ENCODE assay signal across 19 cellular contexts in the genomic region with DNA sequence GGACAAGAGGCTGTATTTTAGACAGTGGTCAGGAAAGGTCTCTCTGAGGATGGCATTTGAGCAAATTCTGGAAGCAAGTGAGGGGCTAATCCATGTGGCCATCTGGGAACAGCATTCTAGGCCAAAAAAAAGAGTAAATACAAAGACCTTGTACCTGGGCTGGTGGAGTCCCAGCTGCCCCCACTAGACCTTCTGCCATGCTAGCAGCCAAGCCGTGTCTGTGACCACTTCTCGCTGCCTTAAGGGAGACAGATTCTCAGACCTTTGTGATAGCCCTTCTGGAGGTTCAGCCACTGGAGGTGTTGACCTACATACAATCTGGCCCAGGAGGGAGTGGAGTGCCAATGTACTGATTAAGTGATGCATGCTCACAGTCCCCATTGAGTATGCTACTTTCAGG.
DNase-seq lines count a peak whose midpoint lies in the region; ATAC-seq, FAIRE-seq and TF ChIP-seq lines count a peak whose summit lies in the region.
"Had no signal": no experiment of that assay in that cellular context is flagged by ENCODE, and none has a peak within 500 bp of the region (broad histone marks: within the 10 kb centered on the region; RNA-seq: fewer than 3 reads in every experiment).

No MANE protein-coding gene starts in this region.

- TF ChIP-seq POLR2A in endothelial cell of umbilical vein (IDR thresholded peaks at IDR 0.05; ENCODE audit: low read depth, low read length) (no peak), esophagus squamous epithelium (IDR thresholded peaks at IDR 0.05) (no peak)

- intact Hi-C loops in activated CD4-positive, alpha-beta T cell treated with anti-CD3 and anti-CD28 coated beads for 36 hours (cut with DNase I, micrococcal nuclease), result loop anchor here (5.0 kb wide), 5 partner anchors 110 to 550 kb away; a partner anchor contains a TSS
- intact Hi-C loops in left ventricle myocardium inferior (cut with micrococcal nuclease) (no loop called here), Right ventricle myocardium inferior (cut with DNase I) (no loop called here), endothelial cell of umbilical vein (cut with micrococcal nuclease) (loop anchor here (5.0 to 10.0 kb wide), 2 partner anchors 307 to 505 kb away; a partner anchor contains a TSS), psoas muscle (cut with DNase I) (no loop called here), colonic mucosa (cut with DNase I) (no loop called here), esophagus squamous epithelium (cut with DNase I) (no loop called here)

- no peak overlapping the region for H3K4me2 ChIP-seq in endothelial cell of umbilical vein (ENCODE audit: insufficient read depth, low read length)
- H3K4me2 ChIP-seq: BLaER1 had no signal

- H3K9me1 ChIP-seq in endothelial cell of umbilical vein (replicated peaks; ENCODE audit: control insufficient read depth, extremely low read depth, insufficient read depth, low read length), result no peaks in the 10 kb centered on the region

- TF ChIP-seq CTCF in left ventricle myocardium inferior (IDR thresholded peaks at IDR 0.05; ENCODE audit: borderline replicate concordance) (no peak), endothelial cell of umbilical vein (IDR thresholded peaks at IDR 0.05; ENCODE audit: extremely low read depth in 1 of 2, insufficient read depth in 1 of 2, low read depth in 1 of 2, low read length in 2 of 2) (no peak), psoas muscle (IDR thresholded peaks at IDR 0.05) (no peak), colonic mucosa (IDR thresholded peaks at IDR 0.05) (no peak), esophagus squamous epithelium (IDR thresholded peaks at IDR 0.05) (no peak)

- peaks cover 80% of the 10 kb centered on the region for H3K36me3 Mint-ChIP-seq in activated CD4-positive, alpha-beta T cell treated with anti-CD3 and anti-CD28 coated beads for 36 hours (ENCODE audit: low read depth)

- no peak overlapping the region for H3K9ac ChIP-seq in endothelial cell of umbilical vein (replicated peaks; ENCODE audit: extremely low read depth, insufficient read depth, low read length)
- H3K9ac ChIP-seq in colonic mucosa (ENCODE audit: low read depth in 2 of 2, low read length in 2 of 2), result no peak overlapping the region
- H3K9ac ChIP-seq: BLaER1 had no signal

- H3K4me3 Mint-ChIP-seq in activated CD4-positive, alpha-beta T cell treated with anti-CD3 and anti-CD28 coated beads for 36 hours, result no peak overlapping the region
- H3K4me3 Mint-ChIP-seq: HFFc6 had no signal

- peak overlapping the region; percentile 100 for H3K27ac Mint-ChIP-seq in activated CD4-positive, alpha-beta T cell treated with anti-CD3 and anti-CD28 coated beads for 36 hours
- H3K27ac Mint-ChIP-seq: HFFc6 had no signal

- H3K9me3 ChIP-seq in left ventricle myocardium inferior (replicated peaks) (peaks cover 5% of the 10 kb centered on the region), endothelial cell of umbilical vein (replicated peaks; ENCODE audit: control insufficient read depth, insufficient read depth, low read length) (no peaks in the 10 kb centered on the region), psoas muscle (no peaks in the 10 kb centered on the region), colonic mucosa (no peaks in the 10 kb centered on the region), esophagus squamous epithelium (peaks cover 4 to 7% (median 6%) of the 10 kb centered on the region in 3 donors)

- no peak for DNase-seq in activated CD4-positive, alpha-beta T cell treated with anti-CD3 and anti-CD28 coated beads for 36 hours
- DNase-seq in activated CD4-positive, alpha-beta T cell treated with anti-CD3 and anti-CD28 coated beads, Interleukin-2, amount 50 U/mL, for 4 hours, result no peak
- DNase-seq in left ventricle myocardium inferior (no peak), Right ventricle myocardium inferior (ENCODE audit: missing footprints) (no peak), endothelial cell of umbilical vein (ENCODE audit: low read depth, low spot score) (peak; percentile 1), psoas muscle (no peak), colonic mucosa (no peak), esophagus squamous epithelium (lab: John Stamatoyannopoulos, UW) (no peak)
- DNase-seq: 8988T, EL, HFFc6, MV-4-11, NCI-H1417 treated with DMSO at 0.1 percent for 48 hours, NCI-H2029, NCI-H510A treated with DMSO at 0.1 percent for 48 hours had no signal

- no peaks in the 10 kb centered on the region for H3K36me3 ChIP-seq in left ventricle myocardium inferior
- H3K36me3 ChIP-seq in endothelial cell of umbilical vein (ENCODE audit: control insufficient read depth in 2 of 2, extremely low read depth in 1 of 2, insufficient read depth in 2 of 2, low read length in 2 of 2), result no peaks in the 10 kb centered on the region
- H3K36me3 ChIP-seq in psoas muscle (ENCODE audit: insufficient read depth in 1 of 2, low read depth in 1 of 2), result no peaks in the 10 kb centered on the region
- H3K36me3 ChIP-seq in colonic mucosa, result no peaks in the 10 kb centered on the region
- no peaks in the 10 kb centered on the region for H3K36me3 ChIP-seq in esophagus squamous epithelium

- dilution Hi-C loops in endothelial cell of umbilical vein (cut with MboI; ENCODE audit: extremely low pct_ligation_motif_present, low sequenced_read_pairs), result no loop called here

- H3K27ac ChIP-seq in left ventricle myocardium inferior (replicated peaks) (peak overlapping the region; percentile 16), endothelial cell of umbilical vein (ENCODE audit: insufficient read depth, low read depth, low read length) (peak overlapping the region; percentile 84), psoas muscle (no peak overlapping the region), colonic mucosa (no peak overlapping the region), esophagus squamous epithelium (no peak overlapping the region)
- H3K27ac ChIP-seq: BLaER1, HL-60 had no signal

- WGBS in psoas muscle, 3 donors, result 91 to 97% (median 95%) methylated on average over 2 of the region's 2 CpGs
- WGBS in esophagus squamous epithelium, 2 donors, result no CpG with 5 or more reads among the region's 2 CpGs

- no peaks in the 10 kb centered on the region for H3K79me2 ChIP-seq in endothelial cell of umbilical vein (ENCODE audit: control insufficient read depth, insufficient read depth, low read length)

- H4K20me1 ChIP-seq in endothelial cell of umbilical vein (replicated peaks; ENCODE audit: control insufficient read depth, extremely low read depth, insufficient read depth, low read length), result no peaks in the 10 kb centered on the region
- H4K20me1 ChIP-seq: BLaER1 had no signal

- no peak for ATAC-seq in activated CD4-positive, alpha-beta T cell treated with anti-CD3 and anti-CD28 coated beads for 36 hours
- ATAC-seq in Right ventricle myocardium inferior (no peak), psoas muscle (no peak)
- ATAC-seq: Panc1 had no signal

- no peaks in the 10 kb centered on the region for H3K27me3 ChIP-seq in left ventricle myocardium inferior (ENCODE audit: low read depth)
- no peaks in the 10 kb centered on the region for H3K27me3 ChIP-seq in endothelial cell of umbilical vein (ENCODE audit: control insufficient read depth in 2 of 2, insufficient read depth in 2 of 2, low read length in 2 of 2)
- H3K27me3 ChIP-seq in psoas muscle (ENCODE audit: insufficient read depth in 3 of 3, low read length in 2 of 3), result peaks cover 0 to 10% (median 0%) of the 10 kb centered on the region in 3 donors
- no peaks in the 10 kb centered on the region for H3K27me3 ChIP-seq in colonic mucosa
- no peaks in the 10 kb centered on the region for H3K27me3 ChIP-seq in esophagus squamous epithelium
- H3K27me3 ChIP-seq: BLaER1 had no signal

- H3K4me1 ChIP-seq in left ventricle myocardium inferior (peaks cover 25% of the 10 kb centered on the region), endothelial cell of umbilical vein (ENCODE audit: control insufficient read depth, extremely low read depth, insufficient read depth, low read length) (peaks cover 37% of the 10 kb centered on the region), psoas muscle (no peaks in the 10 kb centered on the region), colonic mucosa (no peaks in the 10 kb centered on the region), esophagus squamous epithelium (no peaks in the 10 kb centered on the region)

- H3K4me1 Mint-ChIP-seq in activated CD4-positive, alpha-beta T cell treated with anti-CD3 and anti-CD28 coated beads for 36 hours, result peaks cover 64% of the 10 kb centered on the region

- CTCF ChIA-PET in activated CD4-positive, alpha-beta T cell treated with anti-CD3 and anti-CD28 coated beads for 36 hours (lab: Charles Lee), result no interaction called here
- CTCF ChIA-PET in endothelial cell of umbilical vein (lab: Charles Lee), result no interaction called here

- no peak for FAIRE-seq in endothelial cell of umbilical vein (lab: Jason Lieb, UNC)
- FAIRE-seq: H1 had no signal

- POLR2A ChIA-PET in activated CD4-positive, alpha-beta T cell treated with anti-CD3 and anti-CD28 coated beads for 36 hours (lab: Charles Lee), result no interaction called here
- POLR2A ChIA-PET in endothelial cell of umbilical vein (lab: Charles Lee), result no interaction called here

- peaks cover 12% of the 10 kb centered on the region for H3K9me3 Mint-ChIP-seq in activated CD4-positive, alpha-beta T cell treated with anti-CD3 and anti-CD28 coated beads for 36 hours (ENCODE audit: low read depth)

- no peak overlapping the region for H2AFZ ChIP-seq in endothelial cell of umbilical vein (ENCODE audit: low read depth, low read length)

- no peaks in the 10 kb centered on the region for H3K27me3 Mint-ChIP-seq in activated CD4-positive, alpha-beta T cell treated with anti-CD3 and anti-CD28 coated beads for 36 hours

- no peak overlapping the region for H3K4me3 ChIP-seq in left ventricle myocardium inferior
- H3K4me3 ChIP-seq in endothelial cell of umbilical vein (replicated peaks in 1 of 3; ENCODE audit: insufficient read depth in 1 of 3, low read depth in 1 of 3, low read length in 3 of 3), result no peak overlapping the region
- H3K4me3 ChIP-seq in psoas muscle, result no peak overlapping the region
- no peak overlapping the region for H3K4me3 ChIP-seq in colonic mucosa
- H3K4me3 ChIP-seq in esophagus squamous epithelium, result no peak overlapping the region
- H3K4me3 ChIP-seq: BLaER1 had no signal

- no TSS peak for BruUV-seq in endothelial cell of umbilical vein (replicated peaks; lab: Mats Ljungman, UMichigan)

TF ChIP-seq in endothelial cell of umbilical vein, 7 proteins besides CTCF, POLR2A, EP300 and RAD21:
- no peak for TF ChIP-seq GATA2 (IDR thresholded peaks at IDR 0.05; ENCODE audit: insufficient read depth, insufficient read length, low read depth, low read length)
- no peak for TF ChIP-seq POLR2AphosphoS5 (IDR thresholded peaks at IDR 0.05; ENCODE audit: insufficient read depth, low read depth, low read length)

Comparison
In these comparisons a context has a peak if more than half of its experiments do, and no peak if none do; other contexts are left out.
1. H3K27ac ChIP-seq: peak in left ventricle myocardium inferior (single experiment) and endothelial cell of umbilical vein (single experiment); none in psoas muscle (single experiment), colonic mucosa (single experiment) and esophagus squamous epithelium (0 of 4).
2. intact Hi-C loops: an anchor here in activated CD4-positive, alpha-beta T cell treated with anti-CD3 and anti-CD28 coated beads for 36 hours (5.0 kb wide) and endothelial cell of umbilical vein (5.0 to 10.0 kb wide); none called in left ventricle myocardium inferior, Right ventricle myocardium inferior, psoas muscle, colonic mucosa and esophagus squamous epithelium.